ENCODE assay signal across 17 cellular contexts in genomic region chr3:45414341-45414740, GRCh38. TPM values are rescaled to one million over a fixed set of nuclear protein-coding genes. Genes with fewer than 3 reads are reported as not detected.
DNase-seq lines count a peak whose midpoint lies in the region; ATAC-seq and TF ChIP-seq lines count a peak whose summit lies in the region.
"Had no signal": no experiment of that assay in that cellular context is flagged by ENCODE, and none has a peak within 500 bp of the region (broad histone marks: within the 10 kb centered on the region; RNA-seq: fewer than 3 reads in every experiment).

No MANE protein-coding gene starts in this region.

- H3K36me3 Mint-ChIP-seq in activated T-cell treated with anti-CD3 and anti-CD28 coated beads, Interleukin-2, amount 50 U/mL, for 72 hours (ENCODE audit: insufficient read depth in 2 of 2), result peaks cover 4 to 5% of the 10 kb centered on the region in 2 donors
- peaks cover 58% of the 10 kb centered on the region for H3K36me3 Mint-ChIP-seq in endodermal cell (ENCODE audit: low read depth)

- H3K36me3 ChIP-seq in BLaER1 (peaks cover 60% of the 10 kb centered on the region), KMS-11 (ENCODE audit: insufficient read depth) (no peaks in the 10 kb centered on the region), endodermal cell (ENCODE audit: control insufficient read depth, insufficient read depth, low read length) (peaks cover 55% of the 10 kb centered on the region)

- ATAC-seq in activated T-cell treated with anti-CD3 and anti-CD28 coated beads, Interleukin-2, amount 50 U/mL, for 72 hours (replicated peaks in 1 of 2), result peak in 1 of 2 donors; percentile 48
- no peak for ATAC-seq in GM19328 (IDR thresholded peaks at IDR 0.05; ENCODE audit: unreplicated experiment)
- ATAC-seq: CD8-positive, alpha-beta T cell; GM23338 had no signal

- H2AFZ ChIP-seq in KMS-11 (ENCODE audit: low read depth), result no peak overlapping the region
- H2AFZ ChIP-seq: GM23338 had no signal

- H3K4me3 Mint-ChIP-seq in activated T-cell treated with anti-CD3 and anti-CD28 coated beads, Interleukin-2, amount 50 U/mL, for 72 hours, result no peak overlapping the region
- H3K4me3 Mint-ChIP-seq in endodermal cell, result no peak overlapping the region
- H3K4me3 Mint-ChIP-seq: CD8-positive, alpha-beta T cell; GM23338 had no signal

- peak overlapping the region; percentile 56 for H3K27ac Mint-ChIP-seq in activated T-cell treated with anti-CD3 and anti-CD28 coated beads, Interleukin-2, amount 50 U/mL, for 72 hours
- peak overlapping the region; percentile 41 for H3K27ac Mint-ChIP-seq in endodermal cell
- H3K27ac Mint-ChIP-seq: CD8-positive, alpha-beta T cell; GM23338 had no signal

- no peaks in the 10 kb centered on the region for H3K79me2 ChIP-seq in KMS-11 (ENCODE audit: insufficient read depth, low read depth)

- peaks cover 28% of the 10 kb centered on the region for H3K4me1 ChIP-seq in BLaER1
- peaks cover 32% of the 10 kb centered on the region for H3K4me1 ChIP-seq in KMS-11 (ENCODE audit: low read depth, poor library complexity, severe bottlenecking)
- no peaks in the 10 kb centered on the region for H3K4me1 ChIP-seq in endodermal cell (ENCODE audit: control insufficient read depth, insufficient read depth, low read length)

- H3K9me3 Mint-ChIP-seq in activated T-cell treated with anti-CD3 and anti-CD28 coated beads, Interleukin-2, amount 50 U/mL, for 72 hours, result no peaks in the 10 kb centered on the region
- H3K9me3 Mint-ChIP-seq in endodermal cell, result peaks cover 26% of the 10 kb centered on the region
- H3K9me3 Mint-ChIP-seq: CD8-positive, alpha-beta T cell had no signal

- peaks cover 4% of the 10 kb centered on the region; the same call in 1 of the 2 replicates for H3K9me3 ChIP-seq in BLaER1
- peaks cover 32% of the 10 kb centered on the region for H3K9me3 ChIP-seq in endodermal cell (ENCODE audit: control insufficient read depth, low read length)

- H3K27ac ChIP-seq in BLaER1 (no peak overlapping the region), KMS-11 (no peak overlapping the region; the same call in 1 of the 2 replicates), endodermal cell (ENCODE audit: low read depth, low read length) (no peak overlapping the region)
- H3K27ac ChIP-seq: C4-2B had no signal

- H3K4me3 ChIP-seq in BLaER1 (no peak overlapping the region), KMS-11 (IDR thresholded peaks at IDR 0.05; ENCODE audit: insufficient read depth, low read depth, low read length) (no peak overlapping the region), endodermal cell (ENCODE audit: low read length) (no peak overlapping the region)
- H3K4me3 ChIP-seq: GM23338 had no signal

- no peak for TF ChIP-seq CTCF in KMS-11 (conservative IDR thresholded peaks at IDR 0.05; ENCODE audit: low read depth, low read length)
- no peak for TF ChIP-seq CTCF in endodermal cell (conservative IDR thresholded peaks at IDR 0.05)

- H3K4me2 ChIP-seq in BLaER1, result peak overlapping the region; percentile 65
- H3K4me2 ChIP-seq in KMS-11, result peak overlapping the region; percentile 37; the same call in 1 of the 2 replicates
- H3K4me2 ChIP-seq: GM23338 had no signal

- no peaks in the 10 kb centered on the region for H3K27me3 Mint-ChIP-seq in activated T-cell treated with anti-CD3 and anti-CD28 coated beads, Interleukin-2, amount 50 U/mL, for 72 hours (ENCODE audit: low read depth)
- H3K27me3 Mint-ChIP-seq in endodermal cell (ENCODE audit: insufficient read depth), result no peaks in the 10 kb centered on the region

- H3K9ac ChIP-seq in BLaER1 (no peak overlapping the region), KMS-11 (no peak overlapping the region), endodermal cell (ENCODE audit: extremely low read depth, low read length, poor library complexity, severe bottlenecking) (no peak overlapping the region)

- no peak for DNase-seq in activated T-cell treated with anti-CD3 and anti-CD28 coated beads, Interleukin-2, amount 50 U/mL, for 72 hours
- DNase-seq in activated T-cell treated with anti-CD3 and anti-CD28 coated beads, Interleukin-2, amount 50 U/mL, for 1 hour, result no peak
- no peak for DNase-seq in endodermal cell
- no peak for DNase-seq in NCI-H748 treated with DMSO at 0.1 percent for 48 hours (lab: John Stamatoyannopoulos, UW)
- no peak for DNase-seq in activated CD4-positive, alpha-beta T cell treated with anti-CD3 and anti-CD28 coated beads for 1 hour
- DNase-seq: ACHN; CD8-positive, alpha-beta T cell; COR-L47; DMS153; DMS79 treated with DMSO at 0.1 percent for 48 hours; EL; H7 had no signal

- WGBS in endodermal cell (ENCODE audit: insufficient coverage in 1 of 2, insufficient read length in 1 of 2), 2 experiments, result 81 to 82% methylated on average over 6 to 7 of the region's 7 CpGs

- H4K20me1 ChIP-seq in BLaER1 (peaks cover 12% of the 10 kb centered on the region; the same call in 1 of the 2 replicates), KMS-11 (ENCODE audit: insufficient read depth) (no peaks in the 10 kb centered on the region)

- peaks cover 9% of the 10 kb centered on the region for H3K4me1 Mint-ChIP-seq in activated T-cell treated with anti-CD3 and anti-CD28 coated beads, Interleukin-2, amount 50 U/mL, for 72 hours (ENCODE audit: low read depth)
- H3K4me1 Mint-ChIP-seq in endodermal cell, result peaks cover 4% of the 10 kb centered on the region
- H3K4me1 Mint-ChIP-seq: GM23338 had no signal

- H3K27me3 ChIP-seq in BLaER1, result no peaks in the 10 kb centered on the region
- no peaks in the 10 kb centered on the region for H3K27me3 ChIP-seq in KMS-11 (ENCODE audit: insufficient read depth, low read depth)
- no peaks in the 10 kb centered on the region for H3K27me3 ChIP-seq in endodermal cell (ENCODE audit: control insufficient read depth, insufficient read depth, low read length, poor library complexity, severe bottlenecking)

RNA-seq across cellular contexts. Expression of gene LARS2, which starts 26.0 kb away (rescaled TPM):
- 10 to 100 TPM; 19.1 to 21.0 TPM for total RNA-seq in activated T-cell treated with anti-CD3 and anti-CD28 coated beads, Interleukin-2, amount 50 U/mL, for 72 hours
- 10 to 100 TPM; 40.4 to 45.6 TPM for total RNA-seq in endodermal cell
- 23.4 TPM for polyA plus RNA-seq in endodermal cell (2013, experiment 1 of 2)
- 21.7 TPM for polyA plus RNA-seq in endodermal cell (2013, experiment 2 of 2)
